Comparison of ENCODE assay signal across 9 cellular contexts in genomic region chr17:45229681-45230409, GRCh38. TPM values are rescaled to one million over a fixed set of nuclear protein-coding genes. Genes with fewer than 3 reads are reported as not detected.
DNase-seq lines count a peak whose midpoint lies in the region; ATAC-seq and TF ChIP-seq lines count a peak whose summit lies in the region.
"Had no signal": no experiment of that assay in that cellular context is flagged by ENCODE, and none has a peak within 500 bp of the region (broad histone marks: within the 10 kb centered on the region; RNA-seq: fewer than 3 reads in every experiment).

No MANE protein-coding gene starts in this region.

- peak overlapping the region; percentile 98 for H3K4me3 Mint-ChIP-seq in T-helper 17 cell
- H3K4me3 Mint-ChIP-seq: mesothelial cell of epicardium had no signal

- H3K9ac ChIP-seq in skeletal muscle satellite cell (ENCODE audit: low read depth, low read length), result peak overlapping the region; percentile 74

- H3K4me1 ChIP-seq in esophagus squamous epithelium, result peaks cover 39 to 73% (median 45%) of the 10 kb centered on the region in 3 donors
- H3K4me1 ChIP-seq in skeletal muscle satellite cell (ENCODE audit: control insufficient read depth, insufficient read depth, low read length), result peaks cover 68% of the 10 kb centered on the region

- intact Hi-C loops in esophagus squamous epithelium (cut with DNase I), result no loop called here

- peak overlapping the region in 1 of 4 donors; percentile 70 for H3K4me3 ChIP-seq in esophagus squamous epithelium
- H3K4me3 ChIP-seq in skeletal muscle satellite cell (ENCODE audit: low read length), result no peak overlapping the region

- H3K27ac Mint-ChIP-seq in T-helper 17 cell, result peak overlapping the region; percentile 100
- H3K27ac Mint-ChIP-seq: mesothelial cell of epicardium had no signal

- ATAC-seq in T-helper 17 cell (no peak), HG03280 (IDR thresholded peaks at IDR 0.05; ENCODE audit: unreplicated experiment) (no peak), GM18909 (IDR thresholded peaks at IDR 0.05; ENCODE audit: poor library complexity, unreplicated experiment) (no peak)

- H3K27ac ChIP-seq in esophagus squamous epithelium, result peak overlapping the region; percentile 66 to 95 (median 84)

- TF ChIP-seq CTCF in GM13976 (IDR thresholded peaks at IDR 0.05; ENCODE audit: borderline replicate concordance, control extremely low read depth, extremely low read depth, insufficient read depth, missing control alignments), result no peak
- no peak for TF ChIP-seq CTCF in esophagus squamous epithelium (IDR thresholded peaks at IDR 0.05)

- no peaks in the 10 kb centered on the region for H3K36me3 ChIP-seq in esophagus squamous epithelium
- no peaks in the 10 kb centered on the region for H3K36me3 ChIP-seq in skeletal muscle satellite cell (ENCODE audit: insufficient read depth, low read length)

- WGBS in esophagus squamous epithelium, 2 donors, result 82 to 91% methylated on average over 4 to 5 of the region's 16 CpGs

- H3K4me1 Mint-ChIP-seq in T-helper 17 cell, result peaks cover 73% of the 10 kb centered on the region

- DNase-seq in GM13976 (ENCODE audit: low spot score), result peak; percentile 78
- DNase-seq in T-helper 17 cell, result no peak
- no peak for DNase-seq in esophagus squamous epithelium (lab: John Stamatoyannopoulos, UW)
- DNase-seq in EL, result no peak
- no peak for DNase-seq in C1 segment of cervical spinal cord (lab: John Stamatoyannopoulos, UW)

- in situ Hi-C loops in GM13976 (cut with MboI; ENCODE audit: low sequenced_read_pairs, unreplicated experiment), result no loop called here

- peak overlapping the region; percentile 78 for H3K4me2 ChIP-seq in skeletal muscle satellite cell (ENCODE audit: low read length)

- peaks cover 1% of the 10 kb centered on the region for H3K36me3 Mint-ChIP-seq in T-helper 17 cell (ENCODE audit: low read depth)
- H3K36me3 Mint-ChIP-seq: mesothelial cell of epicardium had no signal

- H3K9me3 ChIP-seq in T-helper 17 cell (ENCODE audit: control insufficient read depth, low read length, poor library complexity, severe bottlenecking) (no peaks in the 10 kb centered on the region), esophagus squamous epithelium (no peaks in the 10 kb centered on the region), skeletal muscle satellite cell (replicated peaks; ENCODE audit: low read length) (no peaks in the 10 kb centered on the region)

- no peak for TF ChIP-seq POLR2A in esophagus squamous epithelium (IDR thresholded peaks at IDR 0.05)

- no peaks in the 10 kb centered on the region for H3K27me3 Mint-ChIP-seq in T-helper 17 cell

- H3K27me3 ChIP-seq in esophagus squamous epithelium (no peaks in the 10 kb centered on the region), skeletal muscle satellite cell (ENCODE audit: control insufficient read depth, insufficient read depth, low read length) (no peaks in the 10 kb centered on the region)

RNA-seq across cellular contexts. Expression of gene FMNL1, which starts 8.2 kb away (rescaled TPM):
- total RNA-seq in T-helper 17 cell (100 to 1,000 TPM; 509 to 550 TPM), esophagus squamous epithelium (10 to 100 TPM in 2 of 4 donors, 1 to 10 TPM in 2; 3.5 to 16.8 (median 6.9) TPM)
- total RNA-seq in skeletal muscle satellite cell (2012; rRNA removed), result 3.3 and 6.3 TPM in 2 replicates

RNA-seq across cellular contexts. Expression of gene SPATA32, which starts 32.0 kb away (rescaled TPM):
- total RNA-seq in T-helper 17 cell, result under 1 TPM in 1 of 2 donors, not detected in 1; 0.17 TPM
- total RNA-seq in esophagus squamous epithelium, result not detected
- total RNA-seq in skeletal muscle satellite cell (2012; rRNA removed), result not detected in 2 replicates
- total RNA-seq: mesothelial cell of epicardium had no signal

Comparison
In these comparisons a context has a peak if more than half of its experiments do, and no peak if none do; other contexts are left out.
1. RNA of gene FMNL1, which starts 8.2 kb away (total RNA-seq): 509 to 550 TPM in T-helper 17 cell; 3.5 to 16.8 TPM in esophagus squamous epithelium; every median in the first group is over 10 times any median in the second.